Comparison of ENCODE assay signal across 8 cellular contexts in the genomic region with DNA sequence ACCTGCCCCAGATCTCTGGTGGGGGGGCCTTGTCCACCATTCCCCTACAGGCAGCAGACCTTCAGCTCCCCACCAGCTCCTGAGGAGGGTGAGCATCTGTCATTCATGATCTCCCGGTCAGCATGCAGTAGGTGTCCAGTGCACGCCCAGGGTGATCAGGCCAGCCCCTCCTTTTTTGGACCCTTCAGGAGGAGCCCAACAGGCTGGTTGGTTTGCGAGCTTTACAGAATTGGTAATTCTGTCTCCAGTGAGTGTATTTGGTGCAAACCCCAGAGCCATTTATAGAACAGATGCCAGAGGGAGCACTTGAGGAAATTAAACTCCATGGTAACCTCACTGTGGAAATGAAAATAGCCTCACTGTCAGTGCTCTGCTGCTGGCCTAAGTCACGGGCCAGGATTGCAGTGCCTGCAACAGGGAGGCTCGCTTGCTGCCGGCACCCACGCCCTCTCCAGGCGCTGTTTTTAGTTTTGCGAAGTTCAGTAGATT. TPM values are rescaled to one million over a fixed set of nuclear protein-coding genes. Genes with fewer than 3 reads are reported as not detected.
DNase-seq lines count a peak whose midpoint lies in the region; ATAC-seq and TF ChIP-seq lines count a peak whose summit lies in the region.

No MANE protein-coding gene starts in this region.

- 11 to 25% (median 12%) methylated on average over 9 of the region's 9 CpGs for WGBS in psoas muscle, 3 donors

- H3K27me3 ChIP-seq in psoas muscle (ENCODE audit: insufficient read depth in 3 of 3, low read length in 2 of 3): no peaks in the 10 kb centered on the region

- no peaks in the 10 kb centered on the region for H3K9me3 ChIP-seq in psoas muscle

- no peak overlapping the region for H3K4me3 ChIP-seq in foreskin fibroblast (ENCODE audit: low read depth in 1 of 2, low read length in 2 of 2)
- peak overlapping the region; percentile 24 for H3K4me3 ChIP-seq in psoas muscle

- DNase-seq in G401 (ENCODE audit: low spot score) (peak; percentile 93), NCI-H82 treated with DMSO at 0.1 percent for 48 hours (lab: John Stamatoyannopoulos, UW; ENCODE audit: unreplicated experiment) (peak; percentile 22), foreskin fibroblast (peak; percentile 57 to 73), psoas muscle (peak in 1 of 2 donors; percentile 84), LoVo (ENCODE audit: low spot score) (no peak)

- TF ChIP-seq CTCF in foreskin fibroblast (IDR thresholded peaks at IDR 0.05; ENCODE audit: low read depth, low read length) (no peak), psoas muscle (IDR thresholded peaks at IDR 0.05) (no peak)

- in situ Hi-C loops in G401 (cut with HindIII; ENCODE audit: low sequenced_read_pairs): no loop called here

- H3K27ac ChIP-seq in psoas muscle: peak overlapping the region; percentile 78

- H3K36me3 ChIP-seq in psoas muscle (ENCODE audit: insufficient read depth in 1 of 2, low read depth in 1 of 2): no peaks in the 10 kb centered on the region

- H3K4me1 ChIP-seq in psoas muscle: peaks cover 55% of the 10 kb centered on the region

- intact Hi-C loops in psoas muscle (cut with DNase I): no loop called here

- ATAC-seq in psoas muscle (peak; percentile 73 to 89 (median 86)), GM18873 (IDR thresholded peaks at IDR 0.05; ENCODE audit: low FRiP score, unreplicated experiment) (no peak), HG02884 (IDR thresholded peaks at IDR 0.05; ENCODE audit: unreplicated experiment) (no peak), HG03175 (IDR thresholded peaks at IDR 0.05; ENCODE audit: unreplicated experiment) (no peak)

RNA-seq across cellular contexts. Expression of a gene that starts 23.4 kb away (rescaled TPM):
- total RNA-seq in G401 (2014; rRNA removed; shearing (Covaris generic)): 5.8 and 8.9 TPM in 2 replicates
- 10 to 100 TPM; 35.5 to 58.8 (median 43.0) TPM for total RNA-seq in psoas muscle
- 10 to 100 TPM in 2 of 3 donors, 1 to 10 TPM in 1; 8.1 to 22.5 (median 11.9) TPM for polyA plus RNA-seq in psoas muscle

Comparison
In these comparisons a context has a peak if more than half of its experiments do, and no peak if none do; other contexts are left out.
1. ATAC-seq: peak in psoas muscle (4 of 4); none in GM18873 (single experiment), HG02884 (single experiment) and HG03175 (single experiment).